Comparison of ENCODE assay signal across 13 cellular contexts in the genomic region with DNA sequence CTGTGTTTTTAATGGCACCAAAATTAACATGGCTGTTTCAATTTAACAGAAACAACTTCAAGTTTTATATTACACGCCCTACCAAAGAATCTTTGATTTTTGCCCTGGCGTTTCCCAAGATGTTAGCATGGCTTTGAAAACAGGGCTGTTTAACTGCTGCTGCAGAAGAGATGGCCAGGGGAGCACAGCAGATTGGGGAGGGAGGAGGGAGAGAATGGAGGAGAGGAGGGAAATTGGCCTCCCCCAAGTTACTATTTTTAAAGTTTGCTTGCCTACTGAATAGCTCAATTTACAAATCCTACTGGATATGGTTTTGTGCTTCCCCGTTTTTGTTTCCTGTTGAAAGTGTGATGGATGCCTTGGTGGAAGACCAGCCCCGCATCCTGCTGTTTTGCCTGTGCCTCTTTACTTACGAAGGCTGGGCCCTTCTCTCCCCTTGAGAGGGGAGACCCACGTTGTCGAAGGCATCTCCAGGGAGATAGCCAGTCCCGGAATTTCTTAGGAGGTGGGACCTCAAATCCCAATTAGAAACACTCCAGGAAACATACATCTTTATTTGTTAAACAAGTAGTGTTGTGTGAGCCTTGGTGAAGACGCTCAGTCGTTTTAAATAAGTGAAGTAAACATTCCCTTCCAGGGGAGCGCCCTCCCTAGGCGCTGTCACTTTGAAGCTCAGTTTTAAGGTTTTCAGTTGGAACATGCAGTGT.
DNase-seq lines count a peak whose midpoint lies in the region; ATAC-seq and TF ChIP-seq lines count a peak whose summit lies in the region.
"Had no signal": no experiment of that assay in that cellular context is flagged by ENCODE, and none has a peak within 500 bp of the region (broad histone marks: within the 10 kb centered on the region; RNA-seq: fewer than 3 reads in every experiment).

No MANE protein-coding gene starts in this region.

- peaks cover 20% of the 10 kb centered on the region for H3K36me3 Mint-ChIP-seq in CD8-positive, alpha-beta T cell

- ATAC-seq in sciatic nerve (peak; percentile 36), GM21447 (IDR thresholded peaks at IDR 0.05; ENCODE audit: unreplicated experiment) (no peak)
- no peak for ATAC-seq in CD8-positive, alpha-beta T cell

- POLR2A ChIA-PET in CD8-positive, alpha-beta T cell (lab: Charles Lee), result interaction anchor here (1.0 kb wide), 1 partner anchor 12 kb away, joined by 3 read pairs; no protein-coding TSS in a partner anchor

- no peaks in the 10 kb centered on the region for H3K27me3 ChIP-seq in CD8-positive, alpha-beta T cell (ENCODE audit: insufficient read depth, low read length)

- no peaks in the 10 kb centered on the region for H3K4me1 ChIP-seq in CD8-positive, alpha-beta T cell (ENCODE audit: insufficient read depth, low read length)

- peak overlapping the region; percentile 74 for H3K27ac ChIP-seq in caudate nucleus (ENCODE audit: low read depth, low read length)
- no peak overlapping the region for H3K27ac ChIP-seq in CD8-positive, alpha-beta T cell (ENCODE audit: low read depth, low read length)
- H3K27ac ChIP-seq: WERI-Rb-1 had no signal

- in situ Hi-C loops in KBM-7 (cut with MboI; ENCODE audit: low pct_unique_long_range_greater_than_20kb, low sequenced_read_pairs), result no loop called here

- H3K9me3 Mint-ChIP-seq in CD8-positive, alpha-beta T cell, result no peaks in the 10 kb centered on the region
- H3K9me3 Mint-ChIP-seq: activated naive CD8-positive, alpha-beta T cell treated with anti-CD3 and anti-CD28 coated beads for 36 hours; HFFc6 had no signal

- H3K4me3 Mint-ChIP-seq in CD8-positive, alpha-beta T cell, result no peak overlapping the region
- H3K4me3 Mint-ChIP-seq: activated naive CD8-positive, alpha-beta T cell treated with anti-CD3 and anti-CD28 coated beads for 36 hours; HFFc6 had no signal

- no peaks in the 10 kb centered on the region for H3K4me1 Mint-ChIP-seq in CD8-positive, alpha-beta T cell (ENCODE audit: low read depth)

- H3K9me3 ChIP-seq in CD8-positive, alpha-beta T cell (ENCODE audit: low read length), result no peaks in the 10 kb centered on the region

- no peak overlapping the region for H3K27ac Mint-ChIP-seq in CD8-positive, alpha-beta T cell
- H3K27ac Mint-ChIP-seq: activated naive CD8-positive, alpha-beta T cell treated with anti-CD3 and anti-CD28 coated beads for 36 hours; HFFc6 had no signal

- intact Hi-C loops in sciatic nerve (cut with DNase I), result no loop called here
- intact Hi-C loops in CD8-positive, alpha-beta T cell (cut with DNase I, micrococcal nuclease), result no loop called here

- TF ChIP-seq CTCF in CD8-positive, alpha-beta T cell (IDR thresholded peaks at IDR 0.05), result no peak

- CTCF ChIA-PET in CD8-positive, alpha-beta T cell (lab: Charles Lee), result interaction anchor here (1.3 kb wide), 1 partner anchor 12 kb away, joined by 3 read pairs; no protein-coding TSS in a partner anchor

- no peaks in the 10 kb centered on the region for H3K27me3 Mint-ChIP-seq in CD8-positive, alpha-beta T cell (ENCODE audit: low read depth)
- H3K27me3 Mint-ChIP-seq: activated naive CD8-positive, alpha-beta T cell treated with anti-CD3 and anti-CD28 coated beads for 36 hours had no signal

- no peaks in the 10 kb centered on the region for H3K36me3 ChIP-seq in CD8-positive, alpha-beta T cell (ENCODE audit: insufficient read depth, low read length)

- H3K4me3 ChIP-seq in CD8-positive, alpha-beta T cell (ENCODE audit: low read depth, low read length), result no peak overlapping the region

- DNase-seq in ELF-1 (ENCODE audit: low read depth, low spot score) (peak; percentile 70), caudate nucleus (lab: John Stamatoyannopoulos, UW) (no peak), iPS-NIHi7 (ENCODE audit: extremely low spot score) (peak; percentile 67), sciatic nerve (ENCODE audit: low spot score) (no peak), amygdala (lab: John Stamatoyannopoulos, UW) (no peak), KBM-7 (no peak)
- no peak for DNase-seq in CD8-positive, alpha-beta T cell
- DNase-seq: activated naive CD8-positive, alpha-beta T cell treated with anti-CD3 and anti-CD28 coated beads for 36 hours; HFFc6; NCI-H2171 treated with DMSO at 0.1 percent for 48 hours; small intestine; WERI-Rb-1 had no signal

Comparison
In these comparisons a context has a peak if more than half of its experiments do, and no peak if none do; other contexts are left out.
1. DNase-seq: peak in ELF-1 (single experiment) and iPS-NIHi7 (single experiment); none in caudate nucleus (0 of 61), sciatic nerve (single experiment), amygdala (0 of 56), KBM-7 (single experiment) and CD8-positive, alpha-beta T cell (0 of 7).